8 cellular contexts compared by ENCODE assay signal in the genomic region with DNA sequence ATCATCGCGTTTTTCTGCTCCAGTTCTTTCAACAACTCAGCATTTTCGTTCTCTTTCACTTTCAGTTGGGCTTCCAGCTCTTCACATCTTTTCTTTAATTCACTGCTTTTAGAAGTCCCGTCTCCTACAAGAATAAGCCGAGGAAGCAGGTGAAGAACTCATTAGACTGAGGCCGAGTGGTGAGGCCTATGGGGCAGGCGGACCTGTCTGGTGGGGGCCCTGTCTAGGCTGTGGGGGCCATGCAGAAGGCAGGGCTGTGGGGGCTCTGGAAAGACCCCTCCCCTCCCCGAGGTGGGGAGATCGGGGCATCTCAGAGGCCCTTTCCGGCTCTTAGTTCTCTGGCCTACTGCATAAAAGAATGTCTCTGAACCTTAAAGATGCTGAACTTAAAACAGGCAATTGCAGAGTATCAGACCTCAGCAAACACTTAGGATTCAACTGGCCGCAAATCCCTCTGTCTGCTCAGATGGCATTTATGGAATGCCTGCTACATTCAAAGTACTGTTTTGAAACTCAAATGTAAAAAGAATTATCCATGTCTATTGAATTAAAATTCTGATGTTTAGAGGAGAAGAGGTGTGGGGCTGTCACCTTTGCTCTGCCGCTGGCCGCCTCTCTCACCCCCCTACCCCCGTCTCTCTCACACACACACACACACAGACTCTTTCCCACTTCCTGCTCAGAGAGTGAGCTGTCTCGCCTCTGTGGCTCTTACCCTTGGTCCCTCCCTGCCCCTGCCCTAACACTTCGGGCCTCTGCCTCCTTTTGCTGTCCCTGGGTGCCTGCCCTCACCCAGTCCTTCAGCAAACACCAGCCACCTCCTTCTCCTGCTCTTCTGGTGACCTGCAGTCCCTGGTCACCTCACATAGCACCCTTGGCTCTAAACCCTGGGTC. TPM values are rescaled to one million over a fixed set of nuclear protein-coding genes. Genes with fewer than 3 reads are reported as not detected.
A peak's percentile ranks its signal among the peaks of the same experiment; 100 is the strongest.
DNase-seq lines count a peak whose midpoint lies in the region; ATAC-seq and TF ChIP-seq lines count a peak whose summit lies in the region.
"Had no signal": no experiment of that assay in that cellular context is flagged by ENCODE, and none has a peak within 500 bp of the region (broad histone marks: within the 10 kb centered on the region; RNA-seq: fewer than 3 reads in every experiment).

No MANE protein-coding gene starts in this region.

- peaks cover 7% of the 10 kb centered on the region for H3K27me3 Mint-ChIP-seq in activated T-cell treated with anti-CD3 and anti-CD28 coated beads, Interleukin-2, amount 50 U/mL, for 72 hours (ENCODE audit: low read depth)

- H3K4me3 ChIP-seq in left lung (no peak overlapping the region), testis (no peak overlapping the region), MG63 (no peak overlapping the region)

- H3K4me1 Mint-ChIP-seq in activated T-cell treated with anti-CD3 and anti-CD28 coated beads, Interleukin-2, amount 50 U/mL, for 72 hours (ENCODE audit: low read depth) = peaks cover 39% of the 10 kb centered on the region

- DNase-seq in MV-4-11 (lab: John Stamatoyannopoulos, UW) (peak; percentile 32), left lung (peak in 1 of 2 donors; percentile 57), testis (no peak), MG63 (no peak)
- DNase-seq in activated T-cell treated with anti-CD3 and anti-CD28 coated beads, Interleukin-2, amount 50 U/mL, for 72 hours = peak; percentile 65 to 66
- peak; percentile 35 for DNase-seq in stimulated activated naive CD4-positive, alpha-beta T cell treated with Interleukin-2 at 50 U/mL for 16 hours (lab: John Stamatoyannopoulos, UW)

- 88 to 90% methylated on average over 16 of the region's 16 CpGs for WGBS in testis, 2 donors

- intact Hi-C loops in left lung (cut with DNase I) = no loop called here
- intact Hi-C loops in testis (cut with DNase I; ENCODE audit: low total_unique reads) = no loop called here

- H3K27me3 ChIP-seq in left lung (no peaks in the 10 kb centered on the region), testis (no peaks in the 10 kb centered on the region), MG63 (no peaks in the 10 kb centered on the region)

- peak overlapping the region; percentile 67 for H3K27ac Mint-ChIP-seq in activated T-cell treated with anti-CD3 and anti-CD28 coated beads, Interleukin-2, amount 50 U/mL, for 72 hours

- H3K36me3 ChIP-seq in left lung (peaks cover 0 to 61% of the 10 kb centered on the region in 2 donors), testis (ENCODE audit: low read depth, missing control alignments) (no peaks in the 10 kb centered on the region), MG63 (peaks cover 13% of the 10 kb centered on the region)

- TF ChIP-seq CTCF in left lung (IDR thresholded peaks at IDR 0.05) (no peak), testis (IDR thresholded peaks at IDR 0.05) (no peak)

- ATAC-seq in activated T-cell treated with anti-CD3 and anti-CD28 coated beads, Interleukin-2, amount 50 U/mL, for 72 hours (replicated peaks in 1 of 2) = peak; percentile 98 to 99
- peak; percentile 83 for ATAC-seq in left lung
- ATAC-seq in GM21529 (IDR thresholded peaks at IDR 0.05; ENCODE audit: unreplicated experiment) = no peak

- H3K4me1 ChIP-seq in left lung (peaks cover 12 to 23% of the 10 kb centered on the region in 2 donors), testis (no peaks in the 10 kb centered on the region)

- peak overlapping the region; percentile 81 for H3K4me3 Mint-ChIP-seq in activated T-cell treated with anti-CD3 and anti-CD28 coated beads, Interleukin-2, amount 50 U/mL, for 72 hours

- H3K36me3 Mint-ChIP-seq in activated T-cell treated with anti-CD3 and anti-CD28 coated beads, Interleukin-2, amount 50 U/mL, for 72 hours (ENCODE audit: insufficient read depth in 2 of 2) = peaks cover 2 to 10% of the 10 kb centered on the region in 2 donors

- peaks cover 0 to 9% of the 10 kb centered on the region in 2 donors for H3K9me3 ChIP-seq in left lung
- no peaks in the 10 kb centered on the region for H3K9me3 ChIP-seq in testis
- H3K9me3 ChIP-seq in MG63 = no peaks in the 10 kb centered on the region; the same call in 1 of the 2 replicates

- TF ChIP-seq POLR2A in testis (IDR thresholded peaks at IDR 0.05) = no peak

- H3K9me3 Mint-ChIP-seq in activated T-cell treated with anti-CD3 and anti-CD28 coated beads, Interleukin-2, amount 50 U/mL, for 72 hours = no peaks in the 10 kb centered on the region

- H3K27ac ChIP-seq in left lung (peak overlapping the region; percentile 44 to 46), testis (no peak overlapping the region)
- H3K27ac ChIP-seq: KMS-11 had no signal

RNA-seq across cellular contexts. Expression of gene CCDC92, which starts 34.7 kb away (rescaled TPM):
- 10 to 100 TPM; 21.1 to 31.0 TPM for total RNA-seq in activated T-cell treated with anti-CD3 and anti-CD28 coated beads, Interleukin-2, amount 50 U/mL, for 72 hours
- total RNA-seq in left lung = 10 to 100 TPM; 40.2 to 54.0 TPM
- total RNA-seq in testis = 10 to 100 TPM; 63.6 to 79.1 TPM
- polyA plus RNA-seq in testis (ENCODE audit: insufficient read depth, low read depth, low replicate concordance) = 140 TPM
- total RNA-seq in MG63 (2014; rRNA removed; shearing (Covaris generic); ENCODE audit: low replicate concordance) = 7.4 and 12.7 TPM in 2 replicates

RNA-seq across cellular contexts. Expression of gene ZNF664, which starts 35.1 kb away (rescaled TPM):
- total RNA-seq in activated T-cell treated with anti-CD3 and anti-CD28 coated beads, Interleukin-2, amount 50 U/mL, for 72 hours = 10 to 100 TPM; 63.0 to 63.6 TPM
- total RNA-seq in left lung (10 to 100 TPM; 85.8 to 98.8 TPM), testis (10 to 100 TPM; 55.9 to 69.6 TPM)
- 63.4 TPM for polyA plus RNA-seq in testis (ENCODE audit: insufficient read depth, low read depth, low replicate concordance)
- 34.2 and 37.9 TPM in 2 replicates for total RNA-seq in MG63 (2014; rRNA removed; shearing (Covaris generic); ENCODE audit: low replicate concordance)

Comparison
In these comparisons a context has a peak if more than half of its experiments do, and no peak if none do; other contexts are left out.
1. DNase-seq: peak in MV-4-11 (single experiment), activated T-cell treated with anti-CD3 and anti-CD28 coated beads, Interleukin-2, amount 50 U/mL, for 72 hours (2 of 2) and stimulated activated naive CD4-positive, alpha-beta T cell treated with Interleukin-2 at 50 U/mL for 16 hours (single experiment); none in testis (single experiment) and MG63 (single experiment).
2. H3K27ac ChIP-seq: peak in left lung (2 of 2); none in testis (0 of 2).